Comparison of ENCODE assay signal across 17 cellular contexts in genomic region chr16:1258218-1258587, GRCh38. TPM values are rescaled to one million over a fixed set of nuclear protein-coding genes. Genes with fewer than 3 reads are reported as not detected.
A peak's percentile ranks its signal among the peaks of the same experiment; 100 is the strongest.
DNase-seq lines count a peak whose midpoint lies in the region; ATAC-seq and TF ChIP-seq lines count a peak whose summit lies in the region.
"Had no signal": no experiment of that assay in that cellular context is flagged by ENCODE, and none has a peak within 500 bp of the region (broad histone marks: within the 10 kb centered on the region; RNA-seq: fewer than 3 reads in every experiment).

No MANE protein-coding gene starts in this region.

- POLR2A ChIA-PET in naive thymus-derived CD8-positive, alpha-beta T cell (lab: Charles Lee) = no interaction called here

- peak; percentile 41 for DNase-seq in DMS53 (lab: John Stamatoyannopoulos, UW)
- no peak for DNase-seq in DMS53 treated with DMSO at 0.1 percent for 48 hours (lab: John Stamatoyannopoulos, UW; ENCODE audit: unreplicated experiment)
- peak; percentile 49 for DNase-seq in GM13976 (ENCODE audit: low spot score)
- peak; percentile 20 for DNase-seq in NCI-H69 (lab: John Stamatoyannopoulos, UW)
- DNase-seq in naive thymus-derived CD8-positive, alpha-beta T cell = no peak
- no peak for DNase-seq in NCI-H1930 (lab: John Stamatoyannopoulos, UW)
- DNase-seq in NCI-H2196 (lab: John Stamatoyannopoulos, UW; ENCODE audit: unreplicated experiment) = no peak
- DNase-seq: CD8-positive, alpha-beta T cell; GDM1; GOT3; MV-4-11; NCI-H2081; NCI-H510A; SIG-M5 had no signal

- H3K9me3 Mint-ChIP-seq in naive thymus-derived CD8-positive, alpha-beta T cell = no peaks in the 10 kb centered on the region
- H3K9me3 Mint-ChIP-seq: CD8-positive, alpha-beta T cell had no signal

- in situ Hi-C loops in GM13976 (cut with MboI; ENCODE audit: low sequenced_read_pairs, unreplicated experiment) = no loop called here

- TF ChIP-seq CTCF in GM13976 (IDR thresholded peaks at IDR 0.05; ENCODE audit: borderline replicate concordance, control extremely low read depth, extremely low read depth, insufficient read depth, missing control alignments) = no peak

- H3K4me3 Mint-ChIP-seq in naive thymus-derived CD8-positive, alpha-beta T cell = no peak overlapping the region

- H3K27me3 Mint-ChIP-seq in naive thymus-derived CD8-positive, alpha-beta T cell = peaks cover 4 to 38% (median 21%) of the 10 kb centered on the region in 5 donors

- peak; percentile 66 for ATAC-seq in esophagus mucosa
- no peak for ATAC-seq in naive thymus-derived CD8-positive, alpha-beta T cell
- ATAC-seq: CD8-positive, alpha-beta T cell; GM12878 had no signal

- H3K36me3 Mint-ChIP-seq in naive thymus-derived CD8-positive, alpha-beta T cell = no peaks in the 10 kb centered on the region
- H3K36me3 Mint-ChIP-seq: CD8-positive, alpha-beta T cell had no signal

- no peak overlapping the region for H3K27ac Mint-ChIP-seq in naive thymus-derived CD8-positive, alpha-beta T cell
- H3K27ac Mint-ChIP-seq: CD8-positive, alpha-beta T cell had no signal

- peaks cover 3 to 10% (median 5%) of the 10 kb centered on the region in 4 donors for H3K4me1 Mint-ChIP-seq in naive thymus-derived CD8-positive, alpha-beta T cell

RNA-seq across cellular contexts. Expression of gene TPSD1, which starts 2.3 kb away (rescaled TPM):
- total RNA-seq in esophagus mucosa = not detected
- not detected for total RNA-seq in naive thymus-derived CD8-positive, alpha-beta T cell
- polyA plus RNA-seq in naive thymus-derived CD8-positive, alpha-beta T cell = not detected
- total RNA-seq: CD8-positive, alpha-beta T cell; GM12878; RPMI7951 had no signal
- polyA plus RNA-seq: GM12878 had no signal

RNA-seq across cellular contexts. Expression of gene TPSAB1, which starts 17.7 kb away (rescaled TPM):
- 4.6 TPM for total RNA-seq in esophagus mucosa
- total RNA-seq in naive thymus-derived CD8-positive, alpha-beta T cell = not detected
- polyA plus RNA-seq in naive thymus-derived CD8-positive, alpha-beta T cell = not detected
- total RNA-seq: CD8-positive, alpha-beta T cell; GM12878 had no signal

RNA-seq across cellular contexts. Expression of gene TPSB2, which starts 28.2 kb away (rescaled TPM):
- total RNA-seq in esophagus mucosa = 4.5 TPM
- total RNA-seq in naive thymus-derived CD8-positive, alpha-beta T cell = not detected
- polyA plus RNA-seq in naive thymus-derived CD8-positive, alpha-beta T cell = not detected
- total RNA-seq: CD8-positive, alpha-beta T cell; GM12878; RPMI7951 had no signal
- polyA plus RNA-seq: GM12878 had no signal

RNA-seq across cellular contexts. Expression of gene TPSG1, which starts 33.1 kb away (rescaled TPM):
- total RNA-seq in esophagus mucosa = 0.24 TPM
- not detected for total RNA-seq in naive thymus-derived CD8-positive, alpha-beta T cell
- not detected for polyA plus RNA-seq in naive thymus-derived CD8-positive, alpha-beta T cell
- total RNA-seq: CD8-positive, alpha-beta T cell; GM12878 had no signal
- polyA plus RNA-seq: GM12878 had no signal

RNA-seq across cellular contexts. Expression of gene UBE2I, which starts 51.2 kb away (rescaled TPM):
- total RNA-seq in esophagus mucosa = 93.1 TPM
- 100 to 1,000 TPM; 236 to 250 TPM for total RNA-seq in naive thymus-derived CD8-positive, alpha-beta T cell
- 10 to 100 TPM; 87.5 to 89.6 (median 89.0) TPM for polyA plus RNA-seq in naive thymus-derived CD8-positive, alpha-beta T cell

Comparison
In these comparisons a context has a peak if more than half of its experiments do, and no peak if none do; other contexts are left out.
1. DNase-seq: peak in DMS53 (single experiment), GM13976 (single experiment) and NCI-H69 (single experiment); none in DMS53 treated with DMSO at 0.1 percent for 48 hours (single experiment), naive thymus-derived CD8-positive, alpha-beta T cell (0 of 10), NCI-H1930 (0 of 2) and NCI-H2196 (single experiment).